2 cellular contexts compared by ENCODE assay signal in the genomic region with DNA sequence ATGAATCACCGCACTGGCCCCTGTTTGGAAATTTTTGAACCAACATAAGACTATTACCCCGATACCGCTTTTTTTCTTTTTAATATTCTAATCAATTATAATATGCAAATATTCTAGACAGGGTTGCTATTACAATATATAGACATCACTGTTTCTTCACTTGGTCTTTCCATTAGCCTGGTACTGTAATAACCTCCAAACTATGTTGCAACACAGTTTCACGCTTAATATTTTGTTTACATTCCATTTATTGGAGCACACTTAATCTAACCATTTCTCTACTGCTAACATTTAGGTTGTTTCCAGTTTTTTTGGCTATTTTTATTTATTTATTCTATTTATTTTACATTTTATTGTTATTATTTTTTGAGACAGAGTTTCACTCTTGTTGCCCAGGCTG.
TF ChIP-seq lines count a peak whose summit lies in the region.

No MANE protein-coding gene starts in this region.

TF ChIP-seq in HepG2, 621 proteins besides CTCF, POLR2A, EP300 and RAD21:
- 0 out of 2 replicates have a peak, but pooled peaks have one; percentile 47 for TF ChIP-seq CEBPB (IDR thresholded peaks at IDR 0.05; ENCODE audit: borderline replicate concordance, low read depth, low read length)
- TF ChIP-seq ZNF530 (CRISPR knock-in tag; IDR thresholded peaks at IDR 0.05; ENCODE audit: low read depth), result no peak

TF ChIP-seq in K562, 482 proteins besides CTCF, POLR2A, EP300 and RAD21:
- TF ChIP-seq CEBPB (tag; IDR thresholded peaks at IDR 0.05), result 0 out of 2 replicates have a peak, but pooled peaks have one; percentile 25
- TF ChIP-seq LARP7 (IDR thresholded peaks at IDR 0.05), result no peak
